In genomic region chr2:188975497-188976102, GRCh38 we compare ENCODE assay signal across 11 cellular contexts. TPM values are rescaled to one million over a fixed set of nuclear protein-coding genes. Genes with fewer than 3 reads are reported as not detected.
DNase-seq lines count a peak whose midpoint lies in the region; ATAC-seq and TF ChIP-seq lines count a peak whose summit lies in the region.
"Had no signal": no experiment of that assay in that cellular context is flagged by ENCODE, and none has a peak within 500 bp of the region (broad histone marks: within the 10 kb centered on the region; RNA-seq: fewer than 3 reads in every experiment).

No MANE protein-coding gene starts in this region.

- H3K4me3 ChIP-seq in ascending aorta (peak overlapping the region; percentile 53 to 73), gastrocnemius medialis (peak overlapping the region; percentile 33 to 48 (median 42))

- no peak for TF ChIP-seq CTCF in ascending aorta (IDR thresholded peaks at IDR 0.05)
- no peak for TF ChIP-seq CTCF in gastrocnemius medialis (IDR thresholded peaks at IDR 0.05 in 4 of 5, conservative IDR thresholded peaks at IDR 0.05 in 1 of 5)

- intact Hi-C loops in ascending aorta (cut with DNase I), result loop anchor here (2.0 to 10.0 kb wide), 6 partner anchors 37 to 437 kb away; no protein-coding TSS in a partner anchor
- intact Hi-C loops in gastrocnemius medialis (cut with DNase I; ENCODE audit: low total_unique reads), result loop anchor here (5.0 kb wide), 2 partner anchors 188 to 372 kb away; no protein-coding TSS in a partner anchor

- DNase-seq in ELF-1 (ENCODE audit: low read depth, low spot score) (peak; percentile 18), ascending aorta (ENCODE audit: low spot score in 2 of 2) (peak in 1 of 2 donors; percentile 77), iPS-NIHi7 (ENCODE audit: extremely low spot score) (peak; percentile 22), gastrocnemius medialis (peak; percentile 41 to 47), C1 segment of cervical spinal cord (lab: John Stamatoyannopoulos, UW) (no peak), NCI-H748 (lab: John Stamatoyannopoulos, UW; ENCODE audit: unreplicated experiment) (no peak), middle frontal gyrus (ENCODE audit: extremely low spot score, low spot score) (no peak), RPMI8226 (no peak)
- DNase-seq: MM.1S; naive thymus-derived CD8-positive, alpha-beta T cell; T-helper 17 cell had no signal

- ATAC-seq in gastrocnemius medialis, result peak; percentile 78 to 79
- ATAC-seq: naive thymus-derived CD8-positive, alpha-beta T cell; T-helper 17 cell had no signal

- H3K36me3 ChIP-seq in ascending aorta (no peaks in the 10 kb centered on the region), gastrocnemius medialis (no peaks in the 10 kb centered on the region)

- H3K27ac ChIP-seq in ascending aorta (peak overlapping the region; percentile 83 to 85), gastrocnemius medialis (peak overlapping the region; percentile 62 to 78 (median 70))

- no peaks in the 10 kb centered on the region for H3K4me1 ChIP-seq in ascending aorta
- H3K4me1 ChIP-seq in gastrocnemius medialis, result peaks cover 0 to 9% of the 10 kb centered on the region in 2 donors

- H3K9me3 ChIP-seq in ascending aorta, result no peaks in the 10 kb centered on the region
- H3K9me3 ChIP-seq in gastrocnemius medialis, result no peaks in the 10 kb centered on the region

- peak; percentile 28 to 65 for TF ChIP-seq POLR2A in gastrocnemius medialis (IDR thresholded peaks at IDR 0.05)

- no peaks in the 10 kb centered on the region for H3K27me3 ChIP-seq in ascending aorta
- no peaks in the 10 kb centered on the region for H3K27me3 ChIP-seq in gastrocnemius medialis

- in situ Hi-C loops in gastrocnemius medialis (cut with MboI; ENCODE audit: low sequenced_read_pairs in 4 of 4), result loop anchor here (10.0 to 25.0 kb wide), 3 partner anchors 191 to 1438 kb away; no protein-coding TSS in a partner anchor

RNA-seq across cellular contexts. Expression of gene COL3A1, which starts 1.4 kb away (rescaled TPM):
- total RNA-seq in ascending aorta, result 411 TPM
- total RNA-seq in gastrocnemius medialis, result 10 to 100 TPM in 3 of 4 donors, 1 to 10 TPM in 1; 6.5 to 42.7 (median 15.0) TPM
- total RNA-seq: naive thymus-derived CD8-positive, alpha-beta T cell had no signal

Comparison
In these comparisons a context has a peak if more than half of its experiments do, and no peak if none do; other contexts are left out.
1. DNase-seq: peak in ELF-1 (single experiment), iPS-NIHi7 (single experiment) and gastrocnemius medialis (2 of 2); none in C1 segment of cervical spinal cord (0 of 14), NCI-H748 (single experiment), middle frontal gyrus (single experiment) and RPMI8226 (single experiment).